ENCODE assay signal across 9 cellular contexts in the genomic region with DNA sequence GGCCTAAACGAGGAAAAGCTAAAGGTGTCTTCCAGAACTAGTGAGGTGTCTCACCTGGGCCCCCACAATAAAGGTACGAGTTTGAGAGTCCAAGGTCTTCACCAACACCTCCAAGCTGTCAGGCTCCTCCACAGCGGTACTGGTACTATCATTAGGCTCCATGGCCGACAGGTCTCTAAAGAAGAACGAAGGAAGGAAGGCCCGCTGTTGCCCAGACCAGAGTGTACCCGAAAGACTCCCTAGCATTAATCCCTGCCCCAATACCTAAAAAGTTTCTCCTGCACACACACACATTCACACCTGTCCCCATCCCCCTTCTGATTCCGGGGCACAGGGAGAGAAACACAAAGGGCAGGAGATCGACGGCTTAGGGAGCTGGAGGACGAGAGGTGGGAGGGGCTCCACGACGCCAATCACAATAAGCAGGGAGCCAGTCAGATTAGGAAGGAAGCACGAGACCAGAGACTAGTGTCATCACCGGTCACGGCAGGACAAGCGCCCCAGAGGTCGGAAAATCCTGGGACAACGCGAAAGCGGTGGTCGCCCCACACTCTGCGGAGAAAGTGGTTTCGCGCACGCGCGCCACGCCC.
DNase-seq lines count a peak whose midpoint lies in the region; ATAC-seq and FAIRE-seq lines count a peak whose summit lies in the region.
"Had no signal": no experiment of that assay in that cellular context is flagged by ENCODE, and none has a peak within 500 bp of the region (broad histone marks: within the 10 kb centered on the region; RNA-seq: fewer than 3 reads in every experiment).

No MANE protein-coding gene starts in this region.

- ATAC-seq in GM21447 (IDR thresholded peaks at IDR 0.05; ENCODE audit: unreplicated experiment) = peak; percentile 35

- H3K27me3 ChIP-seq in stomach smooth muscle (ENCODE audit: control insufficient read depth in 1 of 2, insufficient read depth in 2 of 2, low read length in 2 of 2) = no peaks in the 10 kb centered on the region

- FAIRE-seq in HTR-8/SVneo (lab: Jason Lieb, UNC) = no peak
- FAIRE-seq: islet of Langerhans had no signal

- H3K4me1 ChIP-seq in stomach smooth muscle (ENCODE audit: control insufficient read depth, insufficient read depth, low read length) = peaks cover 20% of the 10 kb centered on the region

- peak; percentile 46 for DNase-seq in NCI-H1694 treated with DMSO at 0.1 percent for 48 hours (lab: John Stamatoyannopoulos, UW)
- no peak for DNase-seq in NCI-H1694 (lab: John Stamatoyannopoulos, UW)
- peak; percentile 73 for DNase-seq in HTR-8/SVneo (ENCODE audit: insufficient read length, low spot score)
- DNase-seq in RKO (ENCODE audit: low spot score) = peak; percentile 89
- DNase-seq in left kidney (ENCODE audit: low read depth, low spot score) = peak; percentile 87

- H3K27ac ChIP-seq in cingulate gyrus (ENCODE audit: low read depth, low read length) (peak overlapping the region; percentile 100), stomach smooth muscle (ENCODE audit: low read length) (peak overlapping the region; percentile 98)

- H3K9me3 ChIP-seq in stomach smooth muscle (ENCODE audit: control insufficient read depth in 2 of 2, low read length in 2 of 2) = no peaks in the 10 kb centered on the region

- peak overlapping the region; percentile 78 to 96 for H3K4me3 ChIP-seq in stomach smooth muscle (ENCODE audit: low read length in 2 of 2)

- peaks cover 26 to 30% of the 10 kb centered on the region in 2 donors for H3K36me3 ChIP-seq in stomach smooth muscle (ENCODE audit: control insufficient read depth in 2 of 2, insufficient read depth in 2 of 2, low read length in 2 of 2)

- H3K9ac ChIP-seq in stomach smooth muscle (ENCODE audit: low read length in 2 of 2) = peak overlapping the region; percentile 84 to 99
